Comparison of ENCODE assay signal across 31 cellular contexts in the genomic region with DNA sequence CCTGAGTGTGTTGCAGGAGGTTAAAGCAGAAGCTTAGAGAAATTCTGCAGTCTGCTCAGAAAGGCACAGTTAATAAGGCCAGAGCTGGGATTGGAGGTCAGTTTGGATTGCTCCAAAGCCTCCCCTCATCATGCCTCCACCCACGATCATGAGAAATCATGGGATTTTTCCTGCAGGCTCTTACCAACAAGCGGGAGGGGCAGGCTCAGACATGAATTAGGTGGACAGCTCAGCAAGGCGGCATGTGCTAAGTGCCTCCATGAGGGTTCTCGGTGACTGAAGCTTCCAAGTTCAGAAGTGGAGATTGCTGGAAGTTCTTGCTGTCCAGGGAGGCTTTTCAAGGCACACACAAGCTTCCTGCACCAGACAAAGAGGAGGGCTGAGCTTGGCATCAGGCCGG.
"Had no signal": no experiment of that assay in that cellular context is flagged by ENCODE, and none has a peak within 500 bp of the region (broad histone marks: within the 10 kb centered on the region; RNA-seq: fewer than 3 reads in every experiment).

No MANE protein-coding gene starts in this region.

- H3K4me3 Mint-ChIP-seq: activated CD4-positive, alpha-beta T cell treated with anti-CD3 and anti-CD28 coated beads, Interleukin-2, amount 10 ng/mL, durations not matched to agents 24 days and 14 days; activated CD8-positive, alpha-beta T cell treated with anti-CD3 and anti-CD28 coated beads for 36 hours; activated naive CD8-positive, alpha-beta T cell treated with anti-CD3 and anti-CD28 coated beads for 36 hours; activated T-cell treated with anti-CD3 and anti-CD28 coated beads, Interleukin-2, amount 50 U/mL, for 72 hours; activated T-helper 17 cell treated with anti-CD3 and anti-CD28 coated beads, Interleukin-2, amount 50 U/mL, for 72 hours; T-helper 1 cell treated with Interleukin-12 subunit alpha and Interleukin-12 subunit beta and Interleukin-4 antibody, amounts not matched to agents 30 μg/mL and 1 μg/mL, for 36 hours; T-helper 2 cell treated with Interferon-gamma antibody and Interleukin-4, amounts not matched to agents 5 μg/mL and 100 μg/mL, for 36 hours had no signal

- H3K9me3 Mint-ChIP-seq: activated CD4-positive, alpha-beta T cell treated with anti-CD3 and anti-CD28 coated beads, Interleukin-2, amount 10 ng/mL, durations not matched to agents 24 days and 14 days; activated CD8-positive, alpha-beta T cell treated with anti-CD3 and anti-CD28 coated beads for 36 hours; activated naive CD8-positive, alpha-beta T cell treated with anti-CD3 and anti-CD28 coated beads for 36 hours; activated T-helper 17 cell treated with anti-CD3 and anti-CD28 coated beads, Interleukin-2, amount 50 U/mL, for 72 hours; T-helper 2 cell treated with Interferon-gamma antibody and Interleukin-4, amounts not matched to agents 5 μg/mL and 100 μg/mL, for 36 hours had no signal

- H3K36me3 Mint-ChIP-seq: activated naive CD8-positive, alpha-beta T cell treated with anti-CD3 and anti-CD28 coated beads for 36 hours had no signal

- H3K9ac ChIP-seq: SK-N-SH had no signal

- H3K4me3 ChIP-seq: K562, Peyer's patch, SJSA1 had no signal

- H3K36me3 ChIP-seq: Peyer's patch, SJSA1 had no signal

- H3K27me3 Mint-ChIP-seq: activated CD8-positive, alpha-beta T cell treated with anti-CD3 and anti-CD28 coated beads for 36 hours; activated T-helper 17 cell treated with anti-CD3 and anti-CD28 coated beads, Interleukin-2, amount 50 U/mL, for 72 hours had no signal

- H3K27ac Mint-ChIP-seq: activated CD4-positive, alpha-beta T cell treated with anti-CD3 and anti-CD28 coated beads, Interleukin-2, amount 10 ng/mL, durations not matched to agents 24 days and 14 days; activated CD8-positive, alpha-beta T cell treated with anti-CD3 and anti-CD28 coated beads for 36 hours; activated naive CD8-positive, alpha-beta T cell treated with anti-CD3 and anti-CD28 coated beads for 36 hours; activated T-cell treated with anti-CD3 and anti-CD28 coated beads, Interleukin-2, amount 50 U/mL, for 72 hours; activated T-helper 17 cell treated with anti-CD3 and anti-CD28 coated beads, Interleukin-2, amount 50 U/mL, for 72 hours; T-helper 1 cell treated with Interleukin-12 subunit alpha and Interleukin-12 subunit beta and Interleukin-4 antibody, amounts not matched to agents 30 μg/mL and 1 μg/mL, for 36 hours; T-helper 2 cell treated with Interferon-gamma antibody and Interleukin-4, amounts not matched to agents 5 μg/mL and 100 μg/mL, for 36 hours had no signal

- H3K27ac ChIP-seq: Peyer's patch, SJSA1 had no signal

- DNase-seq: activated CD4-positive, alpha-beta T cell treated with anti-CD3 and anti-CD28 coated beads, Interleukin-2, amount 10 ng/mL, durations not matched to agents 24 days and 14 days; activated CD4-positive, alpha-beta T cell treated with anti-CD3 and anti-CD28 coated beads, Interleukin-2, amount 50 U/mL, for 4 hours; activated CD8-positive, alpha-beta T cell treated with anti-CD3 and anti-CD28 coated beads for 36 hours; activated effector memory CD4-positive, alpha-beta T cell treated with anti-CD3 and anti-CD28 coated beads, Interleukin-2, amount 50 U/mL, for 16 hours; activated naive CD4-positive, alpha-beta T cell; activated naive CD4-positive, alpha-beta T cell treated with anti-CD3 and anti-CD28 coated beads, Interleukin-2, amount 50 U/mL, for 16 hours; activated naive CD8-positive, alpha-beta T cell treated with anti-CD3 and anti-CD28 coated beads for 36 hours; activated T-cell treated with anti-CD3 and anti-CD28 coated beads, Interleukin-2, amount 50 U/mL, for 1 hour; activated T-cell treated with anti-CD3 and anti-CD28 coated beads, Interleukin-2, amount 50 U/mL, for 72 hours; amniotic stem cell; aorta; caudate nucleus; NCI-H1048; NCI-H1105 treated with DMSO at 0.1 percent for 48 hours; NCI-H1436; NCI-H1694; NCI-H1930; NCI-H2081 treated with DMSO at 0.1 percent for 48 hours; NCI-H226; NCI-H446 treated with DMSO at 0.1 percent for 48 hours; NCI-H524; PC-3; Peyer's patch; RPMI8226; SHP77 treated with DMSO at 0.1 percent for 48 hours; SK-N-SH had no signal

- H3K4me2 ChIP-seq: SK-N-SH had no signal

- H3K9me3 ChIP-seq: Peyer's patch, SJSA1, SK-N-SH had no signal

- ATAC-seq: activated CD8-positive, alpha-beta T cell treated with anti-CD3 and anti-CD28 coated beads for 36 hours; activated T-cell treated with anti-CD3 and anti-CD28 coated beads, Interleukin-2, amount 50 U/mL, for 72 hours; activated T-helper 17 cell treated with anti-CD3 and anti-CD28 coated beads, Interleukin-2, amount 50 U/mL, for 72 hours; K562; PC-3 had no signal

- H3K27me3 ChIP-seq: Peyer's patch, SJSA1 had no signal
